ENCODE assay signal across 20 cellular contexts in genomic region chr3:9122732-9123364, GRCh38.
DNase-seq lines count a peak whose midpoint lies in the region; ATAC-seq and TF ChIP-seq lines count a peak whose summit lies in the region.
"Had no signal": no experiment of that assay in that cellular context is flagged by ENCODE, and none has a peak within 500 bp of the region (broad histone marks: within the 10 kb centered on the region; RNA-seq: fewer than 3 reads in every experiment).

No MANE protein-coding gene starts in this region.

- no peaks in the 10 kb centered on the region for H3K36me3 Mint-ChIP-seq in activated naive CD8-positive, alpha-beta T cell treated with anti-CD3 and anti-CD28 coated beads, Interleukin-2, amount 50 U/mL, for 24 hours (ENCODE audit: low read depth)
- H3K36me3 Mint-ChIP-seq: CD4-positive, alpha-beta memory T cell had no signal

- TF ChIP-seq CTCF in colonic mucosa (IDR thresholded peaks at IDR 0.05), result no peak

- H3K36me3 ChIP-seq in colonic mucosa, result no peaks in the 10 kb centered on the region
- H3K36me3 ChIP-seq in effector memory CD4-positive, alpha-beta T cell (ENCODE audit: control insufficient read depth, insufficient read depth, low read length), result no peaks in the 10 kb centered on the region
- H3K36me3 ChIP-seq: SJSA1 had no signal

- no peaks in the 10 kb centered on the region for H3K4me1 ChIP-seq in colonic mucosa
- no peaks in the 10 kb centered on the region for H3K4me1 ChIP-seq in effector memory CD4-positive, alpha-beta T cell (ENCODE audit: control insufficient read depth, insufficient read depth, low read length, poor library complexity, severe bottlenecking)
- H3K4me1 ChIP-seq: SJSA1 had no signal

- H3K9me3 Mint-ChIP-seq in activated naive CD8-positive, alpha-beta T cell treated with anti-CD3 and anti-CD28 coated beads, Interleukin-2, amount 50 U/mL, for 24 hours, result no peaks in the 10 kb centered on the region
- H3K9me3 Mint-ChIP-seq: HFFc6 had no signal

- no peaks in the 10 kb centered on the region for H3K27me3 ChIP-seq in colonic mucosa
- no peaks in the 10 kb centered on the region for H3K27me3 ChIP-seq in effector memory CD4-positive, alpha-beta T cell (replicated peaks; ENCODE audit: control insufficient read depth, insufficient read depth, low read length, poor library complexity, severe bottlenecking)
- H3K27me3 ChIP-seq: SJSA1 had no signal

- intact Hi-C loops in colonic mucosa (cut with DNase I), result no loop called here

- H3K9me3 ChIP-seq in colonic mucosa, result no peaks in the 10 kb centered on the region
- no peaks in the 10 kb centered on the region for H3K9me3 ChIP-seq in effector memory CD4-positive, alpha-beta T cell (ENCODE audit: control insufficient read depth, low read length)
- H3K9me3 ChIP-seq: SJSA1 had no signal

- no peaks in the 10 kb centered on the region for H3K4me1 Mint-ChIP-seq in activated naive CD8-positive, alpha-beta T cell treated with anti-CD3 and anti-CD28 coated beads, Interleukin-2, amount 50 U/mL, for 24 hours

- DNase-seq in GM03348 (ENCODE audit: low spot score) (peak; percentile 33), MV-4-11 (lab: John Stamatoyannopoulos, UW) (peak; percentile 13), colonic mucosa (peak; percentile 55), renal cortical epithelial cell (ENCODE audit: low read depth) (peak; percentile 26)
- no peak for DNase-seq in effector memory CD4-positive, alpha-beta T cell
- no peak for DNase-seq in activated naive CD8-positive, alpha-beta T cell treated with anti-CD3 and anti-CD28 coated beads, Interleukin-2, amount 50 U/mL, for 24 hours
- DNase-seq: Calu3; CD4-positive, alpha-beta memory T cell; DMS53; GOT3; HFFc6; KBM-7; NCI-H1105 treated with DMSO at 0.1 percent for 48 hours; NCI-H187; NCI-H2171; NCI-H446; SW 1271 had no signal

- H3K4me3 Mint-ChIP-seq in activated naive CD8-positive, alpha-beta T cell treated with anti-CD3 and anti-CD28 coated beads, Interleukin-2, amount 50 U/mL, for 24 hours, result no peak overlapping the region
- H3K4me3 Mint-ChIP-seq: CD4-positive, alpha-beta memory T cell; HFFc6 had no signal

- no peak for ATAC-seq in GM18519 (IDR thresholded peaks at IDR 0.05; ENCODE audit: low FRiP score, unreplicated experiment)
- no peak for ATAC-seq in activated naive CD8-positive, alpha-beta T cell treated with anti-CD3 and anti-CD28 coated beads, Interleukin-2, amount 50 U/mL, for 24 hours

- H3K27me3 Mint-ChIP-seq in activated naive CD8-positive, alpha-beta T cell treated with anti-CD3 and anti-CD28 coated beads, Interleukin-2, amount 50 U/mL, for 24 hours, result no peaks in the 10 kb centered on the region

- peak overlapping the region; percentile 29 for H3K27ac ChIP-seq in colonic mucosa
- no peak overlapping the region for H3K27ac ChIP-seq in effector memory CD4-positive, alpha-beta T cell (ENCODE audit: insufficient read depth, low read length, poor library complexity, severe bottlenecking)
- H3K27ac ChIP-seq: PC-9, SJSA1 had no signal

- no peak overlapping the region for H3K9ac ChIP-seq in colonic mucosa (ENCODE audit: low read depth in 2 of 2, low read length in 2 of 2)

- H3K4me3 ChIP-seq in colonic mucosa, result no peak overlapping the region
- H3K4me3 ChIP-seq in effector memory CD4-positive, alpha-beta T cell (ENCODE audit: insufficient read depth, low read depth, low read length, poor library complexity, severe bottlenecking), result no peak overlapping the region
- H3K4me3 ChIP-seq: PC-9, SJSA1 had no signal

- H3K27ac Mint-ChIP-seq in activated naive CD8-positive, alpha-beta T cell treated with anti-CD3 and anti-CD28 coated beads, Interleukin-2, amount 50 U/mL, for 24 hours, result no peak overlapping the region
- H3K27ac Mint-ChIP-seq: HFFc6 had no signal

Comparison
In these comparisons a context has a peak if more than half of its experiments do, and no peak if none do; other contexts are left out.
1. DNase-seq: peak in GM03348 (single experiment), MV-4-11 (single experiment), colonic mucosa (single experiment) and renal cortical epithelial cell (single experiment); none in effector memory CD4-positive, alpha-beta T cell (0 of 3) and activated naive CD8-positive, alpha-beta T cell treated with anti-CD3 and anti-CD28 coated beads, Interleukin-2, amount 50 U/mL, for 24 hours (single experiment).